Comparison of ENCODE assay signal across 24 cellular contexts in genomic region chr1:178819123-178819522, GRCh38. TPM values are rescaled to one million over a fixed set of nuclear protein-coding genes. Genes with fewer than 3 reads are reported as not detected.
DNase-seq lines count a peak whose midpoint lies in the region; ATAC-seq, FAIRE-seq and TF ChIP-seq lines count a peak whose summit lies in the region.
"Had no signal": no experiment of that assay in that cellular context is flagged by ENCODE, and none has a peak within 500 bp of the region (broad histone marks: within the 10 kb centered on the region; RNA-seq: fewer than 3 reads in every experiment).

No MANE protein-coding gene starts in this region.

- TF ChIP-seq CTCF in hepatocyte (IDR thresholded peaks at IDR 0.05; ENCODE audit: poor library complexity): no peak
- no peak for TF ChIP-seq CTCF in GM20000 (IDR thresholded peaks at IDR 0.05; ENCODE audit: extremely low read depth, missing control alignments)

- WGBS in hepatocyte (ENCODE audit: low lambda C conversion rate, missing lambda C conversion rate): 79% methylated on average over 4 of the region's 4 CpGs

- H3K27ac ChIP-seq in hepatocyte: no peak overlapping the region
- H3K27ac ChIP-seq: ascending aorta, neutrophil, skin epidermis had no signal

- no peak overlapping the region for H3K4me2 ChIP-seq in hepatocyte

- no peaks in the 10 kb centered on the region for H3K9me2 ChIP-seq in hepatocyte (replicated peaks; ENCODE audit: insufficient read depth)

- H4K20me1 ChIP-seq in hepatocyte (ENCODE audit: insufficient read depth, poor library complexity, severe bottlenecking): no peaks in the 10 kb centered on the region

- FAIRE-seq in urothelium cell line (lab: Jason Lieb, UNC): no peak
- FAIRE-seq: A204.1 had no signal

- H3K4me1 ChIP-seq in hepatocyte (ENCODE audit: insufficient read depth): peaks cover 5% of the 10 kb centered on the region
- H3K4me1 ChIP-seq: ascending aorta, HAP-1 had no signal

- no peaks in the 10 kb centered on the region for H3K9me3 ChIP-seq in hepatocyte (ENCODE audit: low read depth)
- H3K9me3 ChIP-seq: ascending aorta, neutrophil had no signal

- H3K36me3 ChIP-seq in hepatocyte (replicated peaks; ENCODE audit: insufficient read depth, low read depth): no peaks in the 10 kb centered on the region
- H3K36me3 ChIP-seq: ascending aorta, HAP-1 had no signal

- H2AFZ ChIP-seq in hepatocyte: no peak overlapping the region

- peak; percentile 10 to 16 for DNase-seq in SHP77 (lab: John Stamatoyannopoulos, UW)
- DNase-seq in SHP77 treated with DMSO at 0.1 percent for 48 hours (lab: John Stamatoyannopoulos, UW): no peak
- DNase-seq in NCI-H69 (lab: John Stamatoyannopoulos, UW): peak; percentile 34
- peak; percentile 13 for DNase-seq in hepatocyte (ENCODE audit: low spot score)
- peak; percentile 8 for DNase-seq in urothelium cell line (ENCODE audit: low spot score)
- no peak for DNase-seq in GM20000 (ENCODE audit: low spot score)
- DNase-seq: activated CD4-positive, alpha-beta T cell treated with anti-CD3 and anti-CD28 coated beads, Interleukin-2, amount 50 U/mL, for 48 hours; activated CD4-positive, CD25-positive, alpha-beta regulatory T cell; activated CD8-positive, alpha-beta memory T cell treated with anti-CD3 and anti-CD28 coated beads, Interleukin-2, amount 50 U/mL, for 48 hours; activated naive CD8-positive, alpha-beta T cell treated with anti-CD3 and anti-CD28 coated beads for 36 hours; CD8-positive, alpha-beta memory T cell; dermis blood vessel endothelial cell; left cardiac atrium; NCI-H1694 treated with DMSO at 0.1 percent for 48 hours; NCI-H748 treated with DMSO at 0.1 percent for 48 hours; SW 1271; trophoblast cell had no signal

- no peak overlapping the region for H3K4me3 ChIP-seq in hepatocyte
- H3K4me3 ChIP-seq: ascending aorta, HAP-1, skin epidermis had no signal

- ATAC-seq in GM21723 (IDR thresholded peaks at IDR 0.05; ENCODE audit: unreplicated experiment) (no peak), HG02610 (IDR thresholded peaks at IDR 0.05; ENCODE audit: unreplicated experiment) (no peak)

- H3K79me2 ChIP-seq in hepatocyte: no peaks in the 10 kb centered on the region

- H3K27me3 ChIP-seq in hepatocyte: no peaks in the 10 kb centered on the region
- H3K27me3 ChIP-seq: ascending aorta, neutrophil had no signal

RNA-seq across cellular contexts. Expression of gene ANGPTL1, which starts 51.8 kb away (rescaled TPM):
- total RNA-seq in hepatocyte: 63.6 and 68.8 TPM in 2 replicates
- polyA plus RNA-seq in hepatocyte: 28.5 and 34.3 TPM in 2 replicates
- total RNA-seq: activated naive CD8-positive, alpha-beta T cell treated with anti-CD3 and anti-CD28 coated beads for 36 hours; CD8-positive, alpha-beta memory T cell; dermis blood vessel endothelial cell had no signal
- polyA plus RNA-seq: CD8-positive, alpha-beta memory T cell had no signal

Comparison
In these comparisons a context has a peak if more than half of its experiments do, and no peak if none do; other contexts are left out.
1. DNase-seq: peak in SHP77 (2 of 2), NCI-H69 (single experiment), hepatocyte (single experiment) and urothelium cell line (single experiment); none in SHP77 treated with DMSO at 0.1 percent for 48 hours (single experiment) and GM20000 (single experiment).